Comparison of ENCODE assay signal across 1 cellular context in the genomic region with DNA sequence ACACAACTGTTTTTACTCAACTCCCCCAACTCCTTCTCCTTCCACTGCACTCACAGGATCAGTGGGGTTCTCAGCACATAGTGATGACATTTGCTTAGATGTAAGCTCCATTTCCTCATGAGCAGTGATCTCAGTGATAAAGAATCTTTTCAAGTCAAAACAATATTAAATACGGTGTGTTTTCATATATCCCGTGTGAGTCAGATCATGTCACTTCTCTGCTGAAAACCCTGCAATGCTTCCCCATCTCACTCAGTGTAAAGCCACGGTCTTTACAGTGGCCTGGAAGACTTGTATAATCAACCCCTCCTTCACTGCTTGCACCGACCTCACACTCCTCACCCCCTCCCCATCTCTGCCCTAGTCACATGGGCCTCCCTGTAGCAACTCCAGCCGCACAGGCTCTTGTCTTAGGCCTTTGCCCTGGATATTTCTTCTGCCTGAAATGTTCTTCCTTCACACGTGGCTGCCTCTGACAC.
TF ChIP-seq lines count a peak whose summit lies in the region.

No MANE protein-coding gene starts in this region.

TF ChIP-seq in GM12878, 131 proteins besides CTCF, POLR2A, EP300 and RAD21 (continued from another document):
- TF ChIP-seq, protein P1, sequence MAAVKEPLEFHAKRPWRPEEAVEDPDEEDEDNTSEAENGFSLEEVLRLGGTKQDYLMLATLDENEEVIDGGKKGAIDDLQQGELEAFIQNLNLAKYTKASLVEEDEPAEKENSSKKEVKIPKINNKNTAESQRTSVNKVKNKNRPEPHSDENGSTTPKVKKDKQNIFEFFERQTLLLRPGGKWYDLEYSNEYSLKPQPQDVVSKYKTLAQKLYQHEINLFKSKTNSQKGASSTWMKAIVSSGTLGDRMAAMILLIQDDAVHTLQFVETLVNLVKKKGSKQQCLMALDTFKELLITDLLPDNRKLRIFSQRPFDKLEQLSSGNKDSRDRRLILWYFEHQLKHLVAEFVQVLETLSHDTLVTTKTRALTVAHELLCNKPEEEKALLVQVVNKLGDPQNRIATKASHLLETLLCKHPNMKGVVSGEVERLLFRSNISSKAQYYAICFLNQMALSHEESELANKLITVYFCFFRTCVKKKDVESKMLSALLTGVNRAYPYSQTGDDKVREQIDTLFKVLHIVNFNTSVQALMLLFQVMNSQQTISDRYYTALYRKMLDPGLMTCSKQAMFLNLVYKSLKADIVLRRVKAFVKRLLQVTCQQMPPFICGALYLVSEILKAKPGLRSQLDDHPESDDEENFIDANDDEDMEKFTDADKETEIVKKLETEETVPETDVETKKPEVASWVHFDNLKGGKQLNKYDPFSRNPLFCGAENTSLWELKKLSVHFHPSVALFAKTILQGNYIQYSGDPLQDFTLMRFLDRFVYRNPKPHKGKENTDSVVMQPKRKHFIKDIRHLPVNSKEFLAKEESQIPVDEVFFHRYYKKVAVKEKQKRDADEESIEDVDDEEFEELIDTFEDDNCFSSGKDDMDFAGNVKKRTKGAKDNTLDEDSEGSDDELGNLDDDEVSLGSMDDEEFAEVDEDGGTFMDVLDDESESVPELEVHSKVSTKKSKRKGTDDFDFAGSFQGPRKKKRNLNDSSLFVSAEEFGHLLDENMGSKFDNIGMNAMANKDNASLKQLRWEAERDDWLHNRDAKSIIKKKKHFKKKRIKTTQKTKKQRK (IDR thresholded peaks at IDR 0.05; ENCODE audit: low read depth, low read length), result no peak
- no peak for TF ChIP-seq GABPA (IDR thresholded peaks at IDR 0.05; ENCODE audit: low read depth)
